In the genomic region with DNA sequence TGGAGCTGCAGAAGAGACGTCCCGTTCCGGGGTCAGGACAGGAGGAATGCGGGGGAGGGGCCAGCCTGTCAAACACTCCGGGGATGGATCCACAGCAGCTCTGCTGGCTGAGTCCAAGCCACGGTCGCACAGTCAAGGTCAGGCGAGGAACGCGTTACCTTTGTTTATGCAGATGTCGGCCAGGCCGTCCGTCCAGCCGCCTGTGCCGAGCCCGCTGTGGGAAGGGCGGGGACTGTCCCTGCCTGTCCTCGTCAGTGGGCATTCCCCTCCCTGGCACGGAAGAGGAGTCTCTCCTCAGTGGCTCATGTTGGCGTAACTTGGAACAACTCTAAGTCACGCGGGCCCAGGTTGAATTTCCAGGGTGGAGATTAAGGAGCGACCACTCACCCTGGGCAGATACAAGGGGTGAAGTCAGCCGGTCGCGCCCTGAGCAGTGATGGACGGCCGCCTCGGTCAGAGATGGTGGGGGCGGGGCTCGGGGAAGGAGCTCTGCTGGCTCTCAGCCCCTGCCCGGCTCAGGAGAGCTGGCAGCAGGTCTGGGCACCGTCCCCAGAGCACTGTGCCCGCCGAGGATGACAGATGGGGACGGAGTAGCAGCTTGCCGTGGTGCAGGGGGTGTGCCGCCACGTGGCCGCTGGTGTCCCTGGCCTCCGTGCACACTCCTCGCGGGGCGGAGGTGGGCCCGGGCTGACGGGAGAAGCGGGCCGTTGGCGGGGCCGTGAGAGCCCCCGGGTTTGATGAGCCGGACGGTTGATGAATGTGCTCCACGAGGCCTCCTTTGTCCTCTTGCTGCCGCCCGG, we compare ENCODE assay signal across 9 cellular contexts. TPM values are rescaled to one million over a fixed set of nuclear protein-coding genes. Genes with fewer than 3 reads are reported as not detected.
DNase-seq lines count a peak whose midpoint lies in the region; ATAC-seq and TF ChIP-seq lines count a peak whose summit lies in the region.
"Had no signal": no experiment of that assay in that cellular context is flagged by ENCODE, and none has a peak within 500 bp of the region (broad histone marks: within the 10 kb centered on the region; RNA-seq: fewer than 3 reads in every experiment).

No MANE protein-coding gene starts in this region.

- H3K27ac ChIP-seq in SJCRH30 = no peak overlapping the region
- peak overlapping the region; percentile 85 for H3K27ac ChIP-seq in cardiac muscle cell
- no peak overlapping the region for H3K27ac ChIP-seq in CD4-positive, alpha-beta memory T cell (ENCODE audit: low read depth, low read length)
- H3K27ac ChIP-seq: KMS-11 had no signal

- intact Hi-C loops in CD4-positive, alpha-beta memory T cell (cut with micrococcal nuclease) = no loop called here

- H3K4me1 Mint-ChIP-seq in CD4-positive, alpha-beta memory T cell = no peaks in the 10 kb centered on the region

- H3K4me1 ChIP-seq in SJCRH30 (peaks cover 37% of the 10 kb centered on the region), cardiac muscle cell (ENCODE audit: low read depth) (peaks cover 18% of the 10 kb centered on the region), HAP-1 (no peaks in the 10 kb centered on the region)
- H3K4me1 ChIP-seq in CD4-positive, alpha-beta memory T cell (ENCODE audit: insufficient read depth, low read length) = no peaks in the 10 kb centered on the region

- no peaks in the 10 kb centered on the region for H3K36me3 Mint-ChIP-seq in CD4-positive, alpha-beta memory T cell

- in situ Hi-C loops in HAP-1 (cut with MboI; ENCODE audit: low sequenced_read_pairs) = no loop called here

- H3K36me3 ChIP-seq in SJCRH30 (no peaks in the 10 kb centered on the region), cardiac muscle cell (no peaks in the 10 kb centered on the region), HAP-1 (replicated peaks) (no peaks in the 10 kb centered on the region)
- H3K36me3 ChIP-seq in CD4-positive, alpha-beta memory T cell (ENCODE audit: insufficient read depth, low read length) = no peaks in the 10 kb centered on the region

- H3K9me3 Mint-ChIP-seq in CD4-positive, alpha-beta memory T cell = no peaks in the 10 kb centered on the region

- ATAC-seq in HG02938 (IDR thresholded peaks at IDR 0.05; ENCODE audit: unreplicated experiment) = no peak

- H3K4me3 ChIP-seq in SJCRH30 (0 out of 2 replicates have a peak overlapping the region, but pooled peaks have one; percentile 3), cardiac muscle cell (no peak overlapping the region), HAP-1 (no peak overlapping the region)
- H3K4me3 ChIP-seq in CD4-positive, alpha-beta memory T cell (ENCODE audit: low read length in 2 of 2) = no peak overlapping the region

- H3K4me3 Mint-ChIP-seq in CD4-positive, alpha-beta memory T cell = no peak overlapping the region

- peaks cover 6% of the 10 kb centered on the region in 2 donors for H3K27me3 Mint-ChIP-seq in CD4-positive, alpha-beta memory T cell

- CTCF ChIA-PET in CD4-positive, alpha-beta memory T cell (lab: Charles Lee; ENCODE audit: partially characterized antibody) = no interaction called here

- TF ChIP-seq CTCF in cardiac muscle cell (IDR thresholded peaks at IDR 0.05; ENCODE audit: low read depth, low read length) = no peak

- H3K27me3 ChIP-seq in SJCRH30 = peaks cover 72% of the 10 kb centered on the region
- no peaks in the 10 kb centered on the region for H3K27me3 ChIP-seq in cardiac muscle cell
- peaks cover 4% of the 10 kb centered on the region for H3K27me3 ChIP-seq in CD4-positive, alpha-beta memory T cell (ENCODE audit: insufficient read depth, low read length)
- no peaks in the 10 kb centered on the region for H3K27me3 ChIP-seq in HAP-1 (ENCODE audit: low read depth)

- DNase-seq in D341Med (ENCODE audit: low spot score) = peak; percentile 74
- peak; percentile 36 to 39 for DNase-seq in SJCRH30
- DNase-seq in cardiac muscle cell (ENCODE audit: low read depth in 1 of 2, low spot score in 1 of 2) = peak in 1 of 2 donors; percentile 87
- peak; percentile 7 for DNase-seq in pons (ENCODE audit: low spot score)
- DNase-seq in NCI-H2081 treated with DMSO at 0.1 percent for 48 hours (lab: John Stamatoyannopoulos, UW) = no peak
- no peak for DNase-seq in CD4-positive, alpha-beta memory T cell
- no peak for DNase-seq in HAP-1 (ENCODE audit: low spot score in 2 of 2)

- H3K27ac Mint-ChIP-seq in CD4-positive, alpha-beta memory T cell = no peak overlapping the region

- no peaks in the 10 kb centered on the region for H3K9me3 ChIP-seq in SJCRH30 (replicated peaks)
- no peaks in the 10 kb centered on the region for H3K9me3 ChIP-seq in cardiac muscle cell (ENCODE audit: low read depth)
- no peaks in the 10 kb centered on the region for H3K9me3 ChIP-seq in CD4-positive, alpha-beta memory T cell (ENCODE audit: control insufficient read depth in 1 of 2, low read length in 2 of 2)
- H3K9me3 ChIP-seq in HAP-1 = no peaks in the 10 kb centered on the region

- POLR2A ChIA-PET in CD4-positive, alpha-beta memory T cell (lab: Charles Lee; ENCODE audit: partially characterized antibody) = no interaction called here

RNA-seq across cellular contexts. Expression of a gene that starts 7.3 kb away (rescaled TPM):
- total RNA-seq in SJCRH30 (2014; rRNA removed; shearing (Covaris generic)) = 1.4 and 1.7 TPM in 2 replicates
- 30.4 and 66.1 TPM in 2 replicates for total RNA-seq in cardiac muscle cell
- polyA plus RNA-seq in cardiac muscle cell = 8.9 and 16.5 TPM in 2 replicates
- 1 to 10 TPM; 2.0 to 2.1 TPM for total RNA-seq in CD4-positive, alpha-beta memory T cell
- under 1 TPM; 0.48 to 0.99 TPM for polyA plus RNA-seq in CD4-positive, alpha-beta memory T cell

Comparison
In these comparisons a context has a peak if more than half of its experiments do, and no peak if none do; other contexts are left out.
1. DNase-seq: peak in D341Med (single experiment), SJCRH30 (2 of 2) and pons (single experiment); none in NCI-H2081 treated with DMSO at 0.1 percent for 48 hours (single experiment), CD4-positive, alpha-beta memory T cell (0 of 5) and HAP-1 (0 of 2).
2. RNA of a gene that starts 7.3 kb away (total RNA-seq): 30.4 to 66.1 TPM in cardiac muscle cell; 2.0 to 2.1 TPM in CD4-positive, alpha-beta memory T cell and 1.4 to 1.7 TPM in SJCRH30; every median in the first group is over 10 times any median in the second.